Comparison of ENCODE assay signal across 7 cellular contexts in the genomic region with DNA sequence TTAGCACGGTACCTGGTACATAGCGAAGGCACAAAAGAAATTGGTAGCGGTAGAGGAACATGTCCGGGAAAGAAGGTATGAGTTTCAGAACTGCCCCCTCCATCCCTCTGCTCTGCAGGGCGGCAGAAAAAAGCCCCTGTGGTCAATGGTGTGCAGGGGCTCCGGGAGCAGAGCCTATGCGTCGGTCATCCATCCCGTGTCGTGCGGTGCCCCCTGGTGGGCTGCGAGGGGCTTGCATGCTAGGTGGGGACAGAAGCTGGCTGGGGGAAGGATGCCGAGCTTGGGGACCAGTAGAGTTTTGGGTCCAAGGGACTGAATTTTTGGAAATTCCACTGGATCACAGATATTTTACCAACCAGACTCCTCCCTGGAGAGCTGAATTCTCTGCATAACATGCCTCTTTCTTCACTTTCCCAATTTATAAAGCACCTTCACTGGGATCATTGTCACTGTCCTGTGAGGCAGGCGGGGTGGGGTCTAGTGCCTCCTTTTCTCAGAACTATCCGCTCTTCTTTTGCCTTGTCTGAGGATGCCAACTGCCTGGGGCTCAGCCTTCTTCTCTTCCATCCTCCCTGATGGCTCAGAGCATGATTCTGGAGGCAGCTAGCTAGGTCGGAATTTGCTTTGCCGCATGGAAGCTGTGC.
DNase-seq lines count a peak whose midpoint lies in the region; ATAC-seq, FAIRE-seq and TF ChIP-seq lines count a peak whose summit lies in the region.

No MANE protein-coding gene starts in this region.

- peaks cover 0 to 5% (median 3%) of the 10 kb centered on the region in 3 donors for H3K27me3 Mint-ChIP-seq in immature natural killer cell (ENCODE audit: low read depth in 3 of 3)

- in situ Hi-C loops in K562 (cut with MboI) = loop anchor here (10.0 to 25.0 kb wide), 3 partner anchors 213 to 466 kb away; a partner anchor contains a TSS

- no peak overlapping the region for H2AFZ ChIP-seq in K562 (ENCODE audit: low read depth, low read length)

- H4K20me1 ChIP-seq in K562 (replicated peaks; ENCODE audit: control insufficient read depth, insufficient read depth, low read length) = no peaks in the 10 kb centered on the region

- H3K36me3 ChIP-seq in K562 (ENCODE audit: control insufficient read depth, insufficient read depth, low read length) = no peaks in the 10 kb centered on the region

- DNase-seq in GM12865 (ENCODE audit: low read depth) (peak; percentile 68), LNCaP clone FGC (ENCODE audit: low read depth) (no peak), T-helper 9 cell (peak; percentile 49), K562 (ENCODE audit: extremely low read depth in 1 of 4, low spot score in 3 of 4) (peak; percentile 60 to 80 (median 76)), immature natural killer cell (peak; percentile 43 to 45 (median 44))
- peak; percentile 27 to 58 (median 54) for DNase-seq in stimulated activated CD4-positive, alpha-beta T cell treated with anti-CD3 and anti-CD28 coated beads, Interleukin-1b, Interleukin-23, amount 100 ng/mL, for 24 hours (ENCODE audit: low read depth in 4 of 4, low spot score in 1 of 4)

- TF ChIP-seq CTCF in GM12865 (IDR thresholded peaks at IDR 0.05; ENCODE audit: insufficient read depth, low read depth, low read length, missing control alignments) (peak; percentile 95), LNCaP clone FGC (IDR thresholded peaks at IDR 0.05; ENCODE audit: control insufficient read depth, extremely low read depth, insufficient read depth) (peak; percentile 95), K562 (IDR thresholded peaks at IDR 0.05 in 2 of 3, conservative IDR thresholded peaks at IDR 0.05 in 1 of 3; ENCODE audit: insufficient read depth in 2 of 3, low read depth in 1 of 3, low read length in 3 of 3) (peak; percentile 75 to 80 (median 77))

- CTCF ChIA-PET in K562 (lab: Yijun Ruan, JAX; ENCODE audit: low intra/inter-chr PET ratio) = interaction anchor here (2.0 to 2.1 kb wide), 2 partner anchors 209 to 297 kb away, joined by 10 to 14 read pairs; no protein-coding TSS in a partner anchor

- H3K27ac ChIP-seq in K562 (ENCODE audit: extremely low read depth, low read depth, low read length) = no peak overlapping the region

- no peaks in the 10 kb centered on the region for H3K4me1 ChIP-seq in K562 (replicated peaks in 1 of 2; ENCODE audit: control insufficient read depth in 2 of 2, insufficient read depth in 2 of 2, low read length in 2 of 2)

- POLR2A ChIA-PET in K562 (lab: Yijun Ruan, JAX) = interaction anchor here (0.6 kb wide), 1 partner anchor 537 kb away, joined by 4 read pairs; no protein-coding TSS in a partner anchor

- 8% methylated on average over 9 of the region's 17 CpGs for WGBS in K562 (ENCODE audit: insufficient coverage, low coverage, missing lambda C conversion rate)

- H3K4me2 ChIP-seq in K562 (ENCODE audit: insufficient read depth, low read length) = no peak overlapping the region

- intact Hi-C loops in K562 (cut with micrococcal nuclease) = loop anchor here (1.0 to 2.0 kb wide), 3 partner anchors 209 to 443 kb away; no protein-coding TSS in a partner anchor

- no peaks in the 10 kb centered on the region for H3K9me3 Mint-ChIP-seq in immature natural killer cell

- H3K4me3 Mint-ChIP-seq in immature natural killer cell = no peak overlapping the region

- no peaks in the 10 kb centered on the region for H3K9me1 ChIP-seq in K562 (ENCODE audit: control insufficient read depth, insufficient read depth, low read length)

- no TSS peak for BruUV-seq in K562 (replicated peaks; lab: Mats Ljungman, UMichigan)

- no peaks in the 10 kb centered on the region for H3K36me3 Mint-ChIP-seq in immature natural killer cell

- TF ChIP-seq EP300 in K562 (IDR thresholded peaks at IDR 0.05; ENCODE audit: low read length) = no peak

- H3K9ac ChIP-seq in K562 (ENCODE audit: insufficient read depth in 1 of 2, low read depth in 2 of 2, low read length in 2 of 2) = no peak overlapping the region

- H3K79me2 ChIP-seq in K562 (ENCODE audit: control insufficient read depth, insufficient read depth, low read length) = no peaks in the 10 kb centered on the region

- TF ChIP-seq POLR2A in K562 (conservative IDR thresholded peaks at IDR 0.05) = no peak

- H3K27me3 ChIP-seq in K562 (ENCODE audit: control insufficient read depth in 2 of 2, insufficient read depth in 2 of 2, low read length in 2 of 2) = peaks cover 0 to 13% of the 10 kb centered on the region in 2 experiments; a peak in 1 of 5 replicates

- no peak overlapping the region for H3K27ac Mint-ChIP-seq in immature natural killer cell

- H3K4me3 ChIP-seq in GM12865 (ENCODE audit: low read depth, low read length) = no peak overlapping the region
- H3K4me3 ChIP-seq in LNCaP clone FGC (ENCODE audit: low read depth, low read length) = no peak overlapping the region
- no peak overlapping the region for H3K4me3 ChIP-seq in K562

- TF ChIP-seq RAD21 in K562 (CRISPR knock-in tag; conservative IDR thresholded peaks at IDR 0.05 in 1 of 2, IDR thresholded peaks at IDR 0.05 in 1 of 2) = peak; percentile 68 to 82

- peak; percentile 92 for ATAC-seq in K562
- ATAC-seq in GM19328 (IDR thresholded peaks at IDR 0.05; ENCODE audit: unreplicated experiment) = no peak

- no peaks in the 10 kb centered on the region for H3K9me3 ChIP-seq in K562 (replicated peaks; ENCODE audit: control insufficient read depth, insufficient read depth, low read depth, low read length)

- FAIRE-seq in K562 (lab: Jason Lieb, UNC) = no peak

- no peaks in the 10 kb centered on the region for H3K4me1 Mint-ChIP-seq in immature natural killer cell

TF ChIP-seq in K562, 482 proteins besides CTCF, POLR2A, EP300 and RAD21:
- TF ChIP-seq, protein P1, sequence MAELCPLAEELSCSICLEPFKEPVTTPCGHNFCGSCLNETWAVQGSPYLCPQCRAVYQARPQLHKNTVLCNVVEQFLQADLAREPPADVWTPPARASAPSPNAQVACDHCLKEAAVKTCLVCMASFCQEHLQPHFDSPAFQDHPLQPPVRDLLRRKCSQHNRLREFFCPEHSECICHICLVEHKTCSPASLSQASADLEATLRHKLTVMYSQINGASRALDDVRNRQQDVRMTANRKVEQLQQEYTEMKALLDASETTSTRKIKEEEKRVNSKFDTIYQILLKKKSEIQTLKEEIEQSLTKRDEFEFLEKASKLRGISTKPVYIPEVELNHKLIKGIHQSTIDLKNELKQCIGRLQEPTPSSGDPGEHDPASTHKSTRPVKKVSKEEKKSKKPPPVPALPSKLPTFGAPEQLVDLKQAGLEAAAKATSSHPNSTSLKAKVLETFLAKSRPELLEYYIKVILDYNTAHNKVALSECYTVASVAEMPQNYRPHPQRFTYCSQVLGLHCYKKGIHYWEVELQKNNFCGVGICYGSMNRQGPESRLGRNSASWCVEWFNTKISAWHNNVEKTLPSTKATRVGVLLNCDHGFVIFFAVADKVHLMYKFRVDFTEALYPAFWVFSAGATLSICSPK (IDR thresholded peaks at IDR 0.05; ENCODE audit: borderline replicate concordance) = no peak
- TF ChIP-seq SMC3 (conservative IDR thresholded peaks at IDR 0.05; ENCODE audit: insufficient read depth, low read depth, low read length) (peak; percentile 83), STAG1 (CRISPR knock-in tag; IDR thresholded peaks at IDR 0.05; ENCODE audit: borderline replicate concordance) (peak; percentile 70; the same call in 1 of the 2 replicates), ARID2 (IDR thresholded peaks at IDR 0.05) (0 out of 2 replicates have a peak, but pooled peaks have one; percentile 30), ESRRB (CRISPR knock-in tag; IDR thresholded peaks at IDR 0.05; ENCODE audit: borderline replicate concordance) (no peak), CREM (IDR thresholded peaks at IDR 0.05; ENCODE audit: low read depth) (0 out of 2 replicates have a peak, but pooled peaks have one; percentile 10)
- TF ChIP-seq, protein P2, sequence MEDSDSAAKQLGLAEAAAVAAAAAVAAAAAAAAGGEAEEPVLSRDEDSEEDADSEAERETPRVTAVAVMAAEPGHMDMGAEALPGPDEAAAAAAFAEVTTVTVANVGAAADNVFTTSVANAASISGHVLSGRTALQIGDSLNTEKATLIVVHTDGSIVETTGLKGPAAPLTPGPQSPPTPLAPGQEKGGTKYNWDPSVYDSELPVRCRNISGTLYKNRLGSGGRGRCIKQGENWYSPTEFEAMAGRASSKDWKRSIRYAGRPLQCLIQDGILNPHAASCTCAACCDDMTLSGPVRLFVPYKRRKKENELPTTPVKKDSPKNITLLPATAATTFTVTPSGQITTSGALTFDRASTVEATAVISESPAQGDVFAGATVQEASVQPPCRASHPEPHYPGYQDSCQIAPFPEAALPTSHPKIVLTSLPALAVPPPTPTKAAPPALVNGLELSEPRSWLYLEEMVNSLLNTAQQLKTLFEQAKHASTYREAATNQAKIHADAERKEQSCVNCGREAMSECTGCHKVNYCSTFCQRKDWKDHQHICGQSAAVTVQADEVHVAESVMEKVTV (CRISPR knock-in tag; IDR thresholded peaks at IDR 0.05) = peak; percentile 63
TF ChIP-seq in K562: peak in this region for 5.
